Comparison of ENCODE assay signal across 30 cellular contexts in genomic region chr22:49624421-49625177, GRCh38.
"Had no signal": no experiment of that assay in that cellular context is flagged by ENCODE, and none has a peak within 500 bp of the region (broad histone marks: within the 10 kb centered on the region; RNA-seq: fewer than 3 reads in every experiment).

No MANE protein-coding gene starts in this region.

- H3K4me1 Mint-ChIP-seq: activated B cell treated with CpG ODN at 0.5 μM for 24 hours; activated CD4-positive, alpha-beta T cell treated with anti-CD3 and anti-CD28 coated beads for 36 hours; endodermal cell had no signal

- H3K36me3 ChIP-seq: adrenal gland, ascending aorta, brain microvascular endothelial cell, heart left ventricle, sigmoid colon, transverse colon had no signal

- H3K27me3 Mint-ChIP-seq: activated B cell treated with CpG ODN at 0.5 μM for 24 hours; activated CD4-positive, alpha-beta T cell treated with anti-CD3 and anti-CD28 coated beads for 36 hours; dendritic cell treated with granulocyte-macrophage colony-stimulating factor and Interleukin-4, amounts not matched to agents 40 ng/mL and 50 ng/mL, for 4 days; naive B cell; T-cell had no signal

- H3K27ac Mint-ChIP-seq: activated B cell treated with CpG ODN at 0.5 μM for 24 hours; activated CD4-positive, alpha-beta T cell treated with anti-CD3 and anti-CD28 coated beads for 36 hours; activated T-cell treated with anti-CD3 and anti-CD28 coated beads, Interleukin-2, amount 50 U/mL, for 72 hours; dendritic cell treated with granulocyte-macrophage colony-stimulating factor and Interleukin-4, amounts not matched to agents 40 ng/mL and 50 ng/mL, for 4 days; endodermal cell; T-cell; T-helper 2 cell treated with Interferon-gamma antibody and Interleukin-4, amounts not matched to agents 5 μg/mL and 100 μg/mL, for 36 hours had no signal

- ATAC-seq: activated CD4-positive, alpha-beta T cell treated with anti-CD3 and anti-CD28 coated beads for 36 hours; activated T-cell treated with anti-CD3 and anti-CD28 coated beads, Interleukin-2, amount 50 U/mL, for 72 hours; esophagus mucosa; heart left ventricle; left lung; T-cell had no signal

- DNase-seq: activated B cell treated with CpG ODN at 0.5 μM for 24 hours; activated CD4-positive, alpha-beta T cell treated with anti-CD3 and anti-CD28 coated beads for 36 hours; activated naive CD4-positive, alpha-beta T cell; activated T-cell treated with anti-CD3 and anti-CD28 coated beads for 4 hours; activated T-cell treated with anti-CD3 and anti-CD28 coated beads, Interleukin-2, amount 50 U/mL, for 72 hours; adrenal gland; brain microvascular endothelial cell; endodermal cell; foreskin fibroblast; kidney glomerular epithelial cell; mammary epithelial cell; naive B cell; sigmoid colon; small intestine; stimulated activated CD4-positive, alpha-beta T cell treated with anti-CD3 and anti-CD28 coated beads, Interleukin-1b, Interleukin-23, amount 100 ng/mL, for 48 hours; stimulated activated CD4-positive, alpha-beta T cell treated with anti-CD3 and anti-CD28 coated beads, Interleukin-4, amount 100 ng/mL, for 4 hours; stimulated activated CD8-positive, alpha-beta memory T cell treated with anti-CD3 and anti-CD28 coated beads, Interleukin-4, amount 100 ng/mL, for 48 hours; stimulated activated naive CD4-positive, alpha-beta T cell; T-cell; testis; transverse colon had no signal

- H3K4me3 Mint-ChIP-seq: activated B cell treated with CpG ODN at 0.5 μM for 24 hours; activated CD4-positive, alpha-beta T cell treated with anti-CD3 and anti-CD28 coated beads for 36 hours; activated T-cell treated with anti-CD3 and anti-CD28 coated beads, Interleukin-2, amount 50 U/mL, for 72 hours; dendritic cell treated with granulocyte-macrophage colony-stimulating factor and Interleukin-4, amounts not matched to agents 40 ng/mL and 50 ng/mL, for 4 days; endodermal cell; naive B cell; neural crest cell; T-cell; T-helper 2 cell treated with Interferon-gamma antibody and Interleukin-4, amounts not matched to agents 5 μg/mL and 100 μg/mL, for 36 hours had no signal

- H3K9me3 ChIP-seq: adrenal gland, ascending aorta, heart left ventricle, left lung, sigmoid colon, testis, transverse colon had no signal

- H3K4me3 ChIP-seq: adrenal gland, ascending aorta, heart left ventricle, left lung, sigmoid colon, testis, transverse colon had no signal

- H3K27me3 ChIP-seq: ascending aorta, brain microvascular endothelial cell, testis, transverse colon had no signal

- H3K27ac ChIP-seq: adrenal gland, ascending aorta, brain microvascular endothelial cell, heart left ventricle, left lung, sigmoid colon, testis, transverse colon had no signal

- FAIRE-seq: small intestine, urothelium cell line had no signal

- H3K36me3 Mint-ChIP-seq: activated naive CD4-positive, alpha-beta T cell treated with anti-CD3 and anti-CD28 coated beads, Interleukin-2, amount 50 U/mL, for 72 hours; naive B cell had no signal

- H3K4me1 ChIP-seq: adrenal gland, ascending aorta, left lung, sigmoid colon, transverse colon had no signal

- H3K9me3 Mint-ChIP-seq: activated B cell treated with CpG ODN at 0.5 μM for 24 hours; activated naive CD4-positive, alpha-beta T cell treated with anti-CD3 and anti-CD28 coated beads, Interleukin-2, amount 50 U/mL, for 72 hours; activated T-cell treated with anti-CD3 and anti-CD28 coated beads, Interleukin-2, amount 50 U/mL, for 72 hours; dendritic cell treated with granulocyte-macrophage colony-stimulating factor and Interleukin-4, amounts not matched to agents 40 ng/mL and 50 ng/mL, for 4 days; endodermal cell; naive B cell; neural crest cell; T-cell; T-helper 2 cell treated with Interferon-gamma antibody and Interleukin-4, amounts not matched to agents 5 μg/mL and 100 μg/mL, for 36 hours had no signal
